In genomic region chr14:97328743-97329142, GRCh38 we compare ENCODE assay signal across 21 cellular contexts.
"Had no signal": no experiment of that assay in that cellular context is flagged by ENCODE, and none has a peak within 500 bp of the region (broad histone marks: within the 10 kb centered on the region; RNA-seq: fewer than 3 reads in every experiment).

No MANE protein-coding gene starts in this region.

- H3K27ac ChIP-seq: esophagus squamous epithelium, gastroesophageal sphincter, left ventricle myocardium inferior, lower lobe of right lung, neural progenitor cell, ovary, suprapubic skin, thyroid gland, upper lobe of left lung, uterus had no signal

- H3K9ac ChIP-seq: neural progenitor cell had no signal

- H3K4me2 ChIP-seq: neural progenitor cell, smooth muscle cell had no signal

- ATAC-seq: gastroesophageal sphincter; lower lobe of right lung; natural killer cell treated with Interleukin-12 subunit alpha and Interleukin-12 subunit beta and Interleukin-15 and Interleukin-18, amount 100 ng/mL, for 72 hours; right cardiac atrium; stimulated activated effector memory CD8-positive, alpha-beta T cell treated with anti-CD3 and anti-CD28 coated beads, Interleukin-12 subunit alpha, Interleukin-12 subunit beta, amount 100 ng/mL, for 72 hours; stimulated activated naive CD8-positive, alpha-beta T cell treated with anti-CD3 and anti-CD28 coated beads, Interleukin-15, Interleukin-2, amounts not matched to agents 100 U/mL and 50 U/mL, for 24 hours had no signal

- H3K4me3 ChIP-seq: esophagus squamous epithelium, gastroesophageal sphincter, left ventricle myocardium inferior, lower lobe of right lung, neural progenitor cell, ovary, smooth muscle cell, suprapubic skin, thyroid gland, upper lobe of left lung, uterus had no signal

- H3K36me3 ChIP-seq: esophagus squamous epithelium, gastroesophageal sphincter, left ventricle myocardium inferior, lower lobe of right lung, neural progenitor cell, ovary, suprapubic skin, thyroid gland, upper lobe of left lung, uterus had no signal

- H2AFZ ChIP-seq: neural progenitor cell had no signal

- H3K27me3 ChIP-seq: neural progenitor cell, ovary, suprapubic skin, thyroid gland, upper lobe of left lung, uterus had no signal

- H3K4me1 ChIP-seq: esophagus squamous epithelium, gastroesophageal sphincter, left ventricle myocardium inferior, lower lobe of right lung, neural progenitor cell, suprapubic skin, thyroid gland, upper lobe of left lung, uterus had no signal

- H3K9me3 ChIP-seq: esophagus squamous epithelium, gastroesophageal sphincter, lower lobe of right lung, ovary, suprapubic skin, thyroid gland, upper lobe of left lung, uterus had no signal

- DNase-seq: esophagus squamous epithelium; foreskin fibroblast; glutamatergic neuron; left ventricle myocardium inferior; lower lobe of right lung; midbrain; nucleus accumbens; ovary; right cardiac atrium; stimulated activated CD4-positive, alpha-beta T cell treated with anti-CD3 and anti-CD28 coated beads, Interleukin-2, amount 100 ng/mL, for 48 hours; stimulated activated CD8-positive, alpha-beta memory T cell treated with anti-CD3 and anti-CD28 coated beads, Interleukin-4, amount 100 ng/mL, for 48 hours; stimulated activated naive CD8-positive, alpha-beta T cell treated with anti-CD3 and anti-CD28 coated beads, Interleukin-15, Interleukin-2, amounts not matched to agents 100 U/mL and 50 U/mL, for 24 hours; thyroid gland; upper lobe of left lung; uterus had no signal
